Comparison of ENCODE assay signal across 17 cellular contexts in the genomic region with DNA sequence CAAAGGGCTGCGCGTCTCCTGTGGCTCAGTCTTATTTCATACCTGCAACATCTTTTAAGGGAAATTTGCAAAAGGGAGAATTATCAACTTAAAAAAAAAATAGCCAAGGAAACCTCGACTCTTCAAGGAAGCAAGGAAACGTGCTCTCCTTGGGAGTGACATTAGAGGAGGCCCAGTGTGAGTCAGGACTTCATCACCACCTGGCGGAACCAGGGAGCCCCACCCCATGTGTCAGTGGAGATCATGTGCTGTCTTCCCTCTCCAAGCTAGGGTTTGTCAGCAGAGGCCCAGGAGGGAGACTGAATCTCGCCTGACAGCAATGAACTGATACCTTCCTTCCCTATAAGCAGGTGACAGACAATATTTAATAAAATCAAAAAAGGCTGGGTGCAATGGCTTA. TPM values are rescaled to one million over a fixed set of nuclear protein-coding genes. Genes with fewer than 3 reads are reported as not detected.
A peak's percentile ranks its signal among the peaks of the same experiment; 100 is the strongest.
DNase-seq lines count a peak whose midpoint lies in the region; ATAC-seq, FAIRE-seq and TF ChIP-seq lines count a peak whose summit lies in the region.
"Had no signal": no experiment of that assay in that cellular context is flagged by ENCODE, and none has a peak within 500 bp of the region (broad histone marks: within the 10 kb centered on the region; RNA-seq: fewer than 3 reads in every experiment).

No MANE protein-coding gene starts in this region.

- no peak overlapping the region for H3K9ac ChIP-seq in fibroblast of lung (ENCODE audit: insufficient read depth, low read length)

- in situ Hi-C loops in Panc1 (cut with HindIII; ENCODE audit: low pct_unique_long_range_greater_than_20kb, low sequenced_read_pairs), result no loop called here

- DNase-seq in GM03348 (ENCODE audit: low spot score) (peak; percentile 41), Panc1 (ENCODE audit: low read depth, low spot score) (peak; percentile 79), fibroblast of lung (ENCODE audit: low read depth in 2 of 2) (peak; percentile 53 to 66), small intestine (peak; percentile 89), upper lobe of right lung (no peak)
- no peak for DNase-seq in stimulated activated naive CD4-positive, alpha-beta T cell treated with Interleukin-2 at 50 U/mL for 16 hours (lab: John Stamatoyannopoulos, UW)
- DNase-seq in activated CD4-positive, CD25-positive, alpha-beta regulatory T cell (lab: John Stamatoyannopoulos, UW), result no peak
- DNase-seq: CD4-positive, CD25-positive, alpha-beta regulatory T cell; GDM1; NCI-H2029 treated with DMSO at 0.1 percent for 48 hours; NCI-H82; nephron progenitor cell; stimulated activated CD4-positive, alpha-beta T cell treated with anti-CD3 and anti-CD28 coated beads, Interleukin-4, amount 100 ng/mL, for 4 hours; stimulated activated naive CD8-positive, alpha-beta T cell treated with anti-CD3 and anti-CD28 coated beads, Interleukin-15, Interleukin-2, amounts not matched to agents 100 U/mL and 50 U/mL, for 24 hours had no signal

- no peaks in the 10 kb centered on the region for H4K20me1 ChIP-seq in fibroblast of lung (ENCODE audit: control insufficient read depth, extremely low read depth, insufficient read depth, low read length)

- no peak overlapping the region for H3K27ac ChIP-seq in Panc1 (ENCODE audit: low read length)
- no peak overlapping the region for H3K27ac ChIP-seq in fibroblast of lung (ENCODE audit: insufficient read depth, low read length)
- H3K27ac ChIP-seq in small intestine (ENCODE audit: low read depth in 1 of 2, low read length in 1 of 2), result peak overlapping the region; percentile 29 to 96
- H3K27ac ChIP-seq in upper lobe of right lung, result no peak overlapping the region
- H3K27ac ChIP-seq: right atrium auricular region, VCaP had no signal

- H3K79me2 ChIP-seq in fibroblast of lung (ENCODE audit: control insufficient read depth, insufficient read depth, low read length), result peaks cover 2% of the 10 kb centered on the region

- no peaks in the 10 kb centered on the region for H3K27me3 ChIP-seq in Panc1 (ENCODE audit: control insufficient read depth, insufficient read depth, low read length)
- no peaks in the 10 kb centered on the region for H3K27me3 ChIP-seq in fibroblast of lung (ENCODE audit: control insufficient read depth, insufficient read depth, low read length)
- H3K27me3 ChIP-seq in small intestine (ENCODE audit: control insufficient read depth in 2 of 2, insufficient read depth in 2 of 2, low read length in 2 of 2), result no peaks in the 10 kb centered on the region
- no peaks in the 10 kb centered on the region for H3K27me3 ChIP-seq in upper lobe of right lung
- H3K27me3 ChIP-seq: right atrium auricular region had no signal

- no peak overlapping the region for H2AFZ ChIP-seq in fibroblast of lung (ENCODE audit: low read length)

- CTCF ChIA-PET in Panc1 (lab: Charles Lee), result no interaction called here

- intact Hi-C loops in Panc1 (cut with micrococcal nuclease; ENCODE audit: unreplicated experiment), result no loop called here
- intact Hi-C loops in upper lobe of right lung (cut with DNase I), result no loop called here

- WGBS in small intestine, 3 donors, result 46 to 70% (median 47%) methylated on average over 6 of the region's 6 CpGs

- H3K9me3 ChIP-seq in Panc1 (ENCODE audit: control insufficient read depth, insufficient read depth, low read depth, low read length) (no peaks in the 10 kb centered on the region), fibroblast of lung (ENCODE audit: control insufficient read depth, insufficient read depth, low read depth, low read length) (no peaks in the 10 kb centered on the region), small intestine (ENCODE audit: control insufficient read depth, low read depth) (no peaks in the 10 kb centered on the region), upper lobe of right lung (no peaks in the 10 kb centered on the region)
- H3K9me3 ChIP-seq: right atrium auricular region had no signal

- H3K36me3 ChIP-seq in Panc1 (ENCODE audit: control insufficient read depth, insufficient read depth, low read length) (no peaks in the 10 kb centered on the region), fibroblast of lung (ENCODE audit: control insufficient read depth, insufficient read depth, low read length) (no peaks in the 10 kb centered on the region), small intestine (ENCODE audit: control insufficient read depth in 2 of 2, insufficient read depth in 2 of 2, low read length in 2 of 2) (no peaks in the 10 kb centered on the region), upper lobe of right lung (no peaks in the 10 kb centered on the region)
- H3K36me3 ChIP-seq: right atrium auricular region had no signal

- TF ChIP-seq CTCF in Panc1 (IDR thresholded peaks at IDR 0.05) (no peak), fibroblast of lung (conservative IDR thresholded peaks at IDR 0.05 in 1 of 2, IDR thresholded peaks at IDR 0.05 in 1 of 2; ENCODE audit: low read depth in 1 of 2, low read length in 2 of 2) (no peak), upper lobe of right lung (IDR thresholded peaks at IDR 0.05) (no peak)

- no peaks in the 10 kb centered on the region for H3K4me1 ChIP-seq in Panc1 (ENCODE audit: control insufficient read depth, insufficient read depth, low read length)
- peaks cover 3% of the 10 kb centered on the region for H3K4me1 ChIP-seq in fibroblast of lung (ENCODE audit: control insufficient read depth, extremely low read depth, insufficient read depth, low read length)
- peaks cover 13 to 14% of the 10 kb centered on the region in 2 donors for H3K4me1 ChIP-seq in small intestine (ENCODE audit: control insufficient read depth in 2 of 2, insufficient read depth in 1 of 2, low read depth in 1 of 2, low read length in 1 of 2)
- H3K4me1 ChIP-seq in upper lobe of right lung, result peaks cover 22% of the 10 kb centered on the region

- no peak overlapping the region for H3K4me2 ChIP-seq in fibroblast of lung (ENCODE audit: extremely low read depth, insufficient read depth, low read length)

- BruUV-seq in Panc1 (replicated peaks; lab: Mats Ljungman, UMichigan), result TSS peak; percentile 17

- ATAC-seq in Panc1 (no peak), GM18502 (IDR thresholded peaks at IDR 0.05; ENCODE audit: poor library complexity, unreplicated experiment) (no peak), upper lobe of right lung (no peak)
- ATAC-seq: stimulated activated naive CD8-positive, alpha-beta T cell treated with anti-CD3 and anti-CD28 coated beads, Interleukin-15, Interleukin-2, amounts not matched to agents 100 U/mL and 50 U/mL, for 24 hours had no signal

- POLR2A ChIA-PET in Panc1 (lab: Charles Lee), result no interaction called here

- no peak for FAIRE-seq in small intestine (lab: Jason Lieb, UNC)

- H3K4me3 ChIP-seq in Panc1 (ENCODE audit: low read depth in 2 of 2, low read length in 2 of 2), result no peak overlapping the region
- H3K4me3 ChIP-seq in fibroblast of lung (replicated peaks in 1 of 4; ENCODE audit: control extremely low read depth in 1 of 4, insufficient read depth in 1 of 4, low read depth in 3 of 4, low read length in 4 of 4), result no peak overlapping the region
- H3K4me3 ChIP-seq in small intestine (ENCODE audit: low read depth in 1 of 2, low read length in 2 of 2), result no peak overlapping the region
- H3K4me3 ChIP-seq in upper lobe of right lung, result no peak overlapping the region
- H3K4me3 ChIP-seq: right atrium auricular region had no signal

RNA-seq across cellular contexts. Expression of a gene that starts 28.9 kb away (rescaled TPM):
- 168 TPM for total RNA-seq in Panc1 (2021; ENCODE audit: unreplicated experiment)
- polyA plus RNA-seq in Panc1 (2012; ENCODE audit: insufficient read length), result 163 TPM
- 105 and 207 TPM in 2 replicates for total RNA-seq in fibroblast of lung
- polyA plus RNA-seq in fibroblast of lung, result 34.9 and 36.2 TPM in 2 replicates
- 50.2 and 56.1 TPM in 2 replicates for polyA plus RNA-seq in fibroblast of lung (2012)
- polyA minus RNA-seq in fibroblast of lung (ENCODE audit: low replicate concordance), result 112 and 142 TPM in 2 replicates
- polyA plus RNA-seq in small intestine, result 100 to 1,000 TPM; 148 to 461 (median 376) TPM
- 232 TPM for total RNA-seq in upper lobe of right lung

RNA-seq across cellular contexts. Expression of a gene that starts 50.5 kb away (rescaled TPM):
- total RNA-seq in Panc1 (2021; ENCODE audit: unreplicated experiment) (71.0 TPM), fibroblast of lung (27.7 and 56.1 TPM in 2 replicates), upper lobe of right lung (43.9 TPM)
- 73.8 TPM for polyA plus RNA-seq in Panc1 (2012; ENCODE audit: insufficient read length)
- polyA plus RNA-seq in fibroblast of lung (56.5 and 62.3 TPM in 2 replicates), small intestine (100 to 1,000 TPM in 2 of 3 donors, 10 to 100 TPM in 1; 99.6 to 207 (median 202) TPM)
- polyA plus RNA-seq in fibroblast of lung (2012), result 49.7 and 50.7 TPM in 2 replicates
- polyA minus RNA-seq in fibroblast of lung (ENCODE audit: low replicate concordance), result 59.9 and 108 TPM in 2 replicates

Comparison
In these comparisons a context has a peak if more than half of its experiments do, and no peak if none do; other contexts are left out.
1. DNase-seq: peak in GM03348 (single experiment), Panc1 (single experiment), fibroblast of lung (2 of 2) and small intestine (single experiment); none in stimulated activated naive CD4-positive, alpha-beta T cell treated with Interleukin-2 at 50 U/mL for 16 hours (single experiment), activated CD4-positive, CD25-positive, alpha-beta regulatory T cell (0 of 4) and upper lobe of right lung (single experiment).
2. H3K27ac ChIP-seq: peak in small intestine (2 of 2); none in Panc1 (single experiment), fibroblast of lung (single experiment) and upper lobe of right lung (single experiment).